8 cellular contexts compared by ENCODE assay signal in genomic region chr11:110296226-110297081, GRCh38. TPM values are rescaled to one million over a fixed set of nuclear protein-coding genes. Genes with fewer than 3 reads are reported as not detected.
DNase-seq lines count a peak whose midpoint lies in the region; ATAC-seq and TF ChIP-seq lines count a peak whose summit lies in the region.

Gene RDX (minus strand): TSS chr11:110296614. CDS start chr11:110279692, 16,922 bp downstream.

- peaks cover 43% of the 10 kb centered on the region for H3K4me1 Mint-ChIP-seq in activated T-helper 2 cell treated with anti-CD3 and anti-CD28 coated beads, Interferon-gamma antibody, Interleukin-2, Interleukin-4, amounts not matched to agents 10 μg/mL and 5 μg/mL and 100 μg/mL, durations not matched to agents 14 hours and 24 hours and 36 hours (ENCODE audit: low read depth)
- H3K4me1 Mint-ChIP-seq in naive thymus-derived CD8-positive, alpha-beta T cell, result peaks cover 2 to 34% (median 20%) of the 10 kb centered on the region in 4 donors
- peaks cover 61% of the 10 kb centered on the region for H3K4me1 Mint-ChIP-seq in stimulated activated naive CD8-positive, alpha-beta T cell treated with anti-CD3 and anti-CD28 coated beads, Interleukin-15, amount 100 ng/mL, for 72 hours

- peak within 1 kb of the TSS; percentile 75 to 93 (median 88) for H3K27ac ChIP-seq in Peyer's patch

- peaks cover 0 to 7% (median 0%) of the 10 kb centered on the region in 4 donors for H3K4me1 ChIP-seq in Peyer's patch

- H3K27me3 ChIP-seq in Peyer's patch, result no peaks in the 10 kb centered on the region

- POLR2A ChIA-PET in naive thymus-derived CD8-positive, alpha-beta T cell (lab: Charles Lee), result interaction anchor here (1.4 to 2.1 kb wide), 2 partner anchors 14 to 133 kb away, joined by 3 to 6 read pairs; no protein-coding TSS in a partner anchor

- peak; percentile 67 for ATAC-seq in GM21367 (IDR thresholded peaks at IDR 0.05; ENCODE audit: unreplicated experiment)
- ATAC-seq in naive thymus-derived CD8-positive, alpha-beta T cell, result peak; percentile 71 to 82
- ATAC-seq in stimulated activated naive CD8-positive, alpha-beta T cell treated with anti-CD3 and anti-CD28 coated beads, Interleukin-15, amount 100 ng/mL, for 72 hours, result peak; percentile 78

- intact Hi-C loops in activated T-helper 2 cell treated with anti-CD3 and anti-CD28 coated beads, Interferon-gamma antibody, Interleukin-2, Interleukin-4, amounts not matched to agents 10 μg/mL and 5 μg/mL and 100 μg/mL, durations not matched to agents 14 hours and 24 hours and 36 hours (cut with micrococcal nuclease), result loop anchor here (1.0 to 10.0 kb wide), 5 partner anchors 32 to 132 kb away; partner anchors contain the start of gene FDX1

- no peak for TF ChIP-seq POLR2A in Peyer's patch (IDR thresholded peaks at IDR 0.05)

- peak in 1 of 6 experiments; percentile 13 for TF ChIP-seq CTCF in Peyer's patch (IDR thresholded peaks at IDR 0.05)
- no peak for TF ChIP-seq CTCF in fibroblast of pulmonary artery (IDR thresholded peaks at IDR 0.05; ENCODE audit: low read length, missing control alignments)

- no peaks in the 10 kb centered on the region for H3K9me3 ChIP-seq in Peyer's patch

- H3K27ac Mint-ChIP-seq in activated T-helper 2 cell treated with anti-CD3 and anti-CD28 coated beads, Interferon-gamma antibody, Interleukin-2, Interleukin-4, amounts not matched to agents 10 μg/mL and 5 μg/mL and 100 μg/mL, durations not matched to agents 14 hours and 24 hours and 36 hours, result peak within 1 kb of the TSS; percentile 63
- peak within 1 kb of the TSS; percentile 28 to 86 (median 58) for H3K27ac Mint-ChIP-seq in naive thymus-derived CD8-positive, alpha-beta T cell
- peak within 1 kb of the TSS; percentile 93 to 96 for H3K27ac Mint-ChIP-seq in stimulated activated naive CD8-positive, alpha-beta T cell treated with anti-CD3 and anti-CD28 coated beads, Interleukin-15, amount 100 ng/mL, for 72 hours

- no peaks in the 10 kb centered on the region for H3K9me3 Mint-ChIP-seq in activated T-helper 2 cell treated with anti-CD3 and anti-CD28 coated beads, Interferon-gamma antibody, Interleukin-2, Interleukin-4, amounts not matched to agents 10 μg/mL and 5 μg/mL and 100 μg/mL, durations not matched to agents 14 hours and 24 hours and 36 hours
- H3K9me3 Mint-ChIP-seq in naive thymus-derived CD8-positive, alpha-beta T cell, result peaks cover 0 to 8% (median 0%) of the 10 kb centered on the region in 9 donors
- H3K9me3 Mint-ChIP-seq in stimulated activated naive CD8-positive, alpha-beta T cell treated with anti-CD3 and anti-CD28 coated beads, Interleukin-15, amount 100 ng/mL, for 72 hours, result peaks cover 0 to 4% of the 10 kb centered on the region in 2 donors

- H3K27me3 Mint-ChIP-seq in activated T-helper 2 cell treated with anti-CD3 and anti-CD28 coated beads, Interferon-gamma antibody, Interleukin-2, Interleukin-4, amounts not matched to agents 10 μg/mL and 5 μg/mL and 100 μg/mL, durations not matched to agents 14 hours and 24 hours and 36 hours (ENCODE audit: low read depth), result no peaks in the 10 kb centered on the region
- H3K27me3 Mint-ChIP-seq in naive thymus-derived CD8-positive, alpha-beta T cell, result no peaks in the 10 kb centered on the region
- H3K27me3 Mint-ChIP-seq in stimulated activated naive CD8-positive, alpha-beta T cell treated with anti-CD3 and anti-CD28 coated beads, Interleukin-15, amount 100 ng/mL, for 72 hours, result no peaks in the 10 kb centered on the region

- H3K36me3 Mint-ChIP-seq in activated T-helper 2 cell treated with anti-CD3 and anti-CD28 coated beads, Interferon-gamma antibody, Interleukin-2, Interleukin-4, amounts not matched to agents 10 μg/mL and 5 μg/mL and 100 μg/mL, durations not matched to agents 14 hours and 24 hours and 36 hours (ENCODE audit: low read depth), result peaks cover 19% of the 10 kb centered on the region
- H3K36me3 Mint-ChIP-seq in naive thymus-derived CD8-positive, alpha-beta T cell, result no peaks in the 10 kb centered on the region

- no peaks in the 10 kb centered on the region for H3K36me3 ChIP-seq in Peyer's patch

- peak within 1 kb of the TSS; percentile 71 to 94 (median 80) for H3K4me3 ChIP-seq in Peyer's patch
- peak within 1 kb of the TSS; percentile 83 for H3K4me3 ChIP-seq in fibroblast of pulmonary artery (replicated peaks; ENCODE audit: low read depth, low read length)

- peak within 1 kb of the TSS; percentile 95 for H3K4me3 Mint-ChIP-seq in activated T-helper 2 cell treated with anti-CD3 and anti-CD28 coated beads, Interferon-gamma antibody, Interleukin-2, Interleukin-4, amounts not matched to agents 10 μg/mL and 5 μg/mL and 100 μg/mL, durations not matched to agents 14 hours and 24 hours and 36 hours (ENCODE audit: low read depth)
- peak within 1 kb of the TSS; percentile 80 to 93 (median 90) for H3K4me3 Mint-ChIP-seq in naive thymus-derived CD8-positive, alpha-beta T cell
- peak within 1 kb of the TSS; percentile 89 to 94 for H3K4me3 Mint-ChIP-seq in stimulated activated naive CD8-positive, alpha-beta T cell treated with anti-CD3 and anti-CD28 coated beads, Interleukin-15, amount 100 ng/mL, for 72 hours

- peak; percentile 40 for DNase-seq in DMS 273 treated with DMSO at 0.1 percent for 48 hours (lab: John Stamatoyannopoulos, UW)
- DNase-seq in HT1080 (ENCODE audit: low read depth), result peak; percentile 80
- DNase-seq in Peyer's patch, result peak; percentile 59 to 75 (median 64)
- DNase-seq in activated T-helper 2 cell treated with anti-CD3 and anti-CD28 coated beads, Interferon-gamma antibody, Interleukin-2, Interleukin-4, amounts not matched to agents 10 μg/mL and 5 μg/mL and 100 μg/mL, durations not matched to agents 14 hours and 24 hours and 36 hours (ENCODE audit: low spot score), result peak; percentile 56
- peak; percentile 69 for DNase-seq in fibroblast of pulmonary artery (ENCODE audit: low read depth)
- peak; percentile 18 to 64 (median 43) for DNase-seq in naive thymus-derived CD8-positive, alpha-beta T cell
- peak; percentile 61 for DNase-seq in stimulated activated naive CD8-positive, alpha-beta T cell treated with anti-CD3 and anti-CD28 coated beads, Interleukin-15, amount 100 ng/mL, for 72 hours

RNA-seq across cellular contexts. Expression of gene RDX, which starts in this region (rescaled TPM):
- 58.0 and 67.6 TPM in 2 replicates for total RNA-seq in HT1080 (2014; rRNA removed; shearing (Covaris generic))
- polyA plus RNA-seq in HT1080 (2015; cell fraction: cytosol; rRNA removed), result 46.5 and 61.2 TPM in 2 replicates
- 85.2 and 87.6 TPM in 2 replicates for polyA plus RNA-seq in HT1080 (2015; cell fraction: nucleus; rRNA removed)
- total RNA-seq in Peyer's patch, result 100 to 1,000 TPM in 1 of 4 donors, 10 to 100 TPM in 1, 1 to 10 TPM in 2; 8.3 to 113 (median 13.7) TPM
- 63.3 and 64.8 TPM in 2 replicates for total RNA-seq in activated T-helper 2 cell treated with anti-CD3 and anti-CD28 coated beads, Interferon-gamma antibody, Interleukin-2, Interleukin-4, amounts not matched to agents 10 μg/mL and 5 μg/mL and 100 μg/mL, durations not matched to agents 14 hours and 24 hours and 36 hours
- total RNA-seq in naive thymus-derived CD8-positive, alpha-beta T cell, result 10 to 100 TPM; 11.7 to 14.1 TPM
- 10 to 100 TPM in 1 of 3 donors, 1 to 10 TPM in 2; 1.8 to 10.8 (median 5.4) TPM for polyA plus RNA-seq in naive thymus-derived CD8-positive, alpha-beta T cell

Comparison
In these comparisons a context has a peak if more than half of its experiments do, and no peak if none do; other contexts are left out.
1. Peak in every context shown above with its lines: DNase-seq, ATAC-seq, H3K4me3 ChIP-seq and H3K27ac ChIP-seq.